Comparison of ENCODE assay signal across 10 cellular contexts in the genomic region with DNA sequence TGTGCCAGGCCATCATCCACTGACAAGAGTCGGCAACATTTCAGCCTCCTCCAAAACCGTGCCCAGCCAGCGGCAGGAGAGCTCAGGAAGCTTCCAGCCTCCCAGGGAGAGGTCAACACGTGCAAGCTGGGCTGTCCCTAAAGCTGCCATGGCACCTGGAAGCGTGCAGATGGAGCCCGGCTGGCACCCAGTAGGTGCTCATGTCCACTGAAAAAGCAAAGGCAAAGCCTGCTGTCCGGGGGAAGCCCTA. TPM values are rescaled to one million over a fixed set of nuclear protein-coding genes. Genes with fewer than 3 reads are reported as not detected.
DNase-seq lines count a peak whose midpoint lies in the region; ATAC-seq and TF ChIP-seq lines count a peak whose summit lies in the region.
"Had no signal": no experiment of that assay in that cellular context is flagged by ENCODE, and none has a peak within 500 bp of the region (broad histone marks: within the 10 kb centered on the region; RNA-seq: fewer than 3 reads in every experiment).

No MANE protein-coding gene starts in this region.

- H3K9me3 Mint-ChIP-seq in CD4-positive, alpha-beta memory T cell: peaks cover 0 to 2% (median 0%) of the 10 kb centered on the region in 8 donors

- H2AFZ ChIP-seq in neuronal stem cell (ENCODE audit: low read length): no peak overlapping the region

- H2BK120ac ChIP-seq in neuronal stem cell (ENCODE audit: low read depth, low read length): no peak overlapping the region

- H3K9me3 ChIP-seq in CD4-positive, alpha-beta memory T cell (ENCODE audit: control insufficient read depth in 1 of 2, low read length in 2 of 2): no peaks in the 10 kb centered on the region
- H3K9me3 ChIP-seq in Panc1 (ENCODE audit: control insufficient read depth, insufficient read depth, low read depth, low read length): no peaks in the 10 kb centered on the region
- H3K9me3 ChIP-seq in neuronal stem cell (replicated peaks in 1 of 2; ENCODE audit: control insufficient read depth in 2 of 2, insufficient read depth in 1 of 2, low read depth in 1 of 2, low read length in 2 of 2): no peaks in the 10 kb centered on the region

- peaks cover 27% of the 10 kb centered on the region for H3K79me1 ChIP-seq in neuronal stem cell (ENCODE audit: low read depth, low read length)

- peak overlapping the region; percentile 60 for H3K23ac ChIP-seq in neuronal stem cell (ENCODE audit: low read depth, low read length, poor library complexity)

- H4K91ac ChIP-seq in neuronal stem cell (ENCODE audit: low read depth, low read length, poor library complexity): no peak overlapping the region

- no peak for TF ChIP-seq CTCF in Panc1 (IDR thresholded peaks at IDR 0.05)
- TF ChIP-seq CTCF in epithelial cell of proximal tubule (conservative IDR thresholded peaks at IDR 0.05; ENCODE audit: low read depth, low read length): no peak

- POLR2A ChIA-PET in CD4-positive, alpha-beta memory T cell (lab: Charles Lee; ENCODE audit: partially characterized antibody): no interaction called here
- POLR2A ChIA-PET in Panc1 (lab: Charles Lee): no interaction called here

- ATAC-seq in Panc1 (no peak; the same call in 1 of the 2 replicates), GM21717 (IDR thresholded peaks at IDR 0.05; ENCODE audit: unreplicated experiment) (no peak), HG02938 (IDR thresholded peaks at IDR 0.05; ENCODE audit: unreplicated experiment) (no peak)

- intact Hi-C loops in CD4-positive, alpha-beta memory T cell (cut with micrococcal nuclease): no loop called here
- intact Hi-C loops in Panc1 (cut with micrococcal nuclease; ENCODE audit: unreplicated experiment): no loop called here

- CTCF ChIA-PET in CD4-positive, alpha-beta memory T cell (lab: Charles Lee; ENCODE audit: partially characterized antibody): no interaction called here
- CTCF ChIA-PET in Panc1 (lab: Charles Lee): interaction anchor here (0.7 to 2.4 kb wide), 2 partner anchors 26 to 53 kb away, joined by 3 to 7 read pairs; no protein-coding TSS in a partner anchor

- no peaks in the 10 kb centered on the region for H3K36me3 ChIP-seq in CD4-positive, alpha-beta memory T cell (ENCODE audit: insufficient read depth, low read length)
- H3K36me3 ChIP-seq in Panc1 (ENCODE audit: control insufficient read depth, insufficient read depth, low read length) (no peaks in the 10 kb centered on the region), neuronal stem cell (replicated peaks in 1 of 2; ENCODE audit: control insufficient read depth in 2 of 2, insufficient read depth in 2 of 2, low read length in 2 of 2) (peaks cover 24 to 48% of the 10 kb centered on the region in 2 donors)

- DNase-seq in CD4-positive, alpha-beta memory T cell: no peak
- no peak for DNase-seq in Panc1 (ENCODE audit: low read depth, low spot score)
- DNase-seq in epithelial cell of proximal tubule (ENCODE audit: low read depth): no peak
- no peak for DNase-seq in neuronal stem cell (ENCODE audit: low spot score)
- no peak for DNase-seq in 8988T
- no peak for DNase-seq in kidney tubule cell (ENCODE audit: low spot score)

- no peak overlapping the region for H2BK15ac ChIP-seq in neuronal stem cell (ENCODE audit: low read length)

- in situ Hi-C loops in Panc1 (cut with HindIII; ENCODE audit: low pct_unique_long_range_greater_than_20kb, low sequenced_read_pairs): no loop called here

- H3K4me1 Mint-ChIP-seq in CD4-positive, alpha-beta memory T cell: peaks cover 8 to 18% (median 9%) of the 10 kb centered on the region in 4 donors

- H3K4me3 Mint-ChIP-seq in CD4-positive, alpha-beta memory T cell: peak overlapping the region in 5 of 8 donors; percentile 28 to 73 (median 46)

- H3K4ac ChIP-seq in neuronal stem cell (ENCODE audit: low read length): no peak overlapping the region

- no peak overlapping the region for H3K18ac ChIP-seq in neuronal stem cell (ENCODE audit: low read length)

- no peak overlapping the region for H4K8ac ChIP-seq in neuronal stem cell (ENCODE audit: low read depth, low read length)

- no CpG with 5 or more reads among the region's 7 CpGs for WGBS in neuronal stem cell (ENCODE audit: extremely low coverage in 2 of 2, insufficient read length in 2 of 2, insufficient replicate concordance in 1 of 2), 2 donors

- H3K4me3 ChIP-seq in CD4-positive, alpha-beta memory T cell (ENCODE audit: low read length in 2 of 2): no peak overlapping the region
- H3K4me3 ChIP-seq in Panc1 (ENCODE audit: low read depth in 2 of 2, low read length in 2 of 2): peak overlapping the region; percentile 64 to 68
- peak overlapping the region; percentile 70 for H3K4me3 ChIP-seq in epithelial cell of proximal tubule (ENCODE audit: low read depth, low read length)
- H3K4me3 ChIP-seq in neuronal stem cell (ENCODE audit: low read length in 2 of 2): peak overlapping the region; percentile 70 to 95

- H3K36me3 Mint-ChIP-seq in CD4-positive, alpha-beta memory T cell: no peaks in the 10 kb centered on the region

- H3K4me1 ChIP-seq in CD4-positive, alpha-beta memory T cell (ENCODE audit: insufficient read depth, low read length): peaks cover 9% of the 10 kb centered on the region
- H3K4me1 ChIP-seq in Panc1 (ENCODE audit: control insufficient read depth, insufficient read depth, low read length) (peaks cover 33% of the 10 kb centered on the region), neuronal stem cell (ENCODE audit: control insufficient read depth in 2 of 2, insufficient read depth in 1 of 2, low read depth in 1 of 2, low read length in 2 of 2) (peaks cover 7 to 20% of the 10 kb centered on the region in 2 donors)

- H3K27ac ChIP-seq in CD4-positive, alpha-beta memory T cell (ENCODE audit: low read depth, low read length): no peak overlapping the region
- H3K27ac ChIP-seq in Panc1 (ENCODE audit: low read length): peak overlapping the region; percentile 94
- no peak overlapping the region for H3K27ac ChIP-seq in neuronal stem cell (replicated peaks; ENCODE audit: low read length)

- H3K27me3 Mint-ChIP-seq in CD4-positive, alpha-beta memory T cell: peaks cover 17 to 27% of the 10 kb centered on the region in 2 donors

- H2AK5ac ChIP-seq in neuronal stem cell (ENCODE audit: low read depth, low read length): peak overlapping the region; percentile 97

- H3K27me3 ChIP-seq in CD4-positive, alpha-beta memory T cell (ENCODE audit: insufficient read depth, low read length): peaks cover 6% of the 10 kb centered on the region
- H3K27me3 ChIP-seq in Panc1 (ENCODE audit: control insufficient read depth, insufficient read depth, low read length) (no peaks in the 10 kb centered on the region), neuronal stem cell (ENCODE audit: control insufficient read depth in 3 of 3, insufficient read depth in 3 of 3, low read depth in 1 of 3, low read length in 3 of 3) (peaks cover 0 to 21% (median 2%) of the 10 kb centered on the region in 3 experiments)

- H3K4me2 ChIP-seq in neuronal stem cell (ENCODE audit: insufficient read depth, low read length, poor library complexity, severe bottlenecking): peak overlapping the region; percentile 94

- H2BK5ac ChIP-seq in neuronal stem cell (ENCODE audit: low read length): peak overlapping the region; percentile 46

- H3K14ac ChIP-seq in neuronal stem cell (ENCODE audit: low read length): no peak overlapping the region

- peak overlapping the region; percentile 65 for H3K9ac ChIP-seq in neuronal stem cell (ENCODE audit: low read depth, low read length, poor library complexity)

- no peak overlapping the region for H2BK12ac ChIP-seq in neuronal stem cell (ENCODE audit: low read length)

- no TSS peak for BruUV-seq in Panc1 (replicated peaks; lab: Mats Ljungman, UMichigan)

- peak overlapping the region in 1 of 7 donors; percentile 71 for H3K27ac Mint-ChIP-seq in CD4-positive, alpha-beta memory T cell

RNA-seq across cellular contexts. Expression of gene TLDC2, which starts 14.4 kb away (rescaled TPM):
- total RNA-seq in CD4-positive, alpha-beta memory T cell: not detected
- polyA plus RNA-seq in CD4-positive, alpha-beta memory T cell: under 1 TPM in 1 of 2 donors, not detected in 1; 0.52 TPM
- not detected for total RNA-seq in Panc1 (2021; ENCODE audit: unreplicated experiment)
- not detected for polyA plus RNA-seq in Panc1 (2012; ENCODE audit: insufficient read length)
- 0.17 and 1.1 TPM in 2 replicates for total RNA-seq in epithelial cell of proximal tubule
- polyA plus RNA-seq in neuronal stem cell (2013, experiment 1 of 2): 0.99 TPM
- polyA plus RNA-seq in neuronal stem cell (2013, experiment 2 of 2): 1.00 TPM
- total RNA-seq: left lobe of liver; T-helper 1 cell treated with Interleukin-12 subunit alpha and Interleukin-12 subunit beta and Interleukin-4 antibody, amounts not matched to agents 30 ng/mL and 1 ng/mL, for 36 hours had no signal

Comparison
In these comparisons a context has a peak if more than half of its experiments do, and no peak if none do; other contexts are left out.
1. H3K4me3 ChIP-seq: peak in Panc1 (2 of 2), epithelial cell of proximal tubule (single experiment) and neuronal stem cell (2 of 2); none in CD4-positive, alpha-beta memory T cell (0 of 2).